In genomic region chr13:26221721-26222522, GRCh38 we compare ENCODE assay signal across 8 cellular contexts. TPM values are rescaled to one million over a fixed set of nuclear protein-coding genes. Genes with fewer than 3 reads are reported as not detected.
DNase-seq lines count a peak whose midpoint lies in the region; ATAC-seq and TF ChIP-seq lines count a peak whose summit lies in the region.

Gene RNF6, minus strand, starts transcription at chr13:26222314. Its CDS starts 2,665 bp downstream, at chr13:26219649.

- H3K27ac ChIP-seq in VCaP (peak within 1 kb of the TSS; percentile 96), breast epithelium (peak within 1 kb of the TSS; percentile 93 to 96), skeletal muscle tissue (ENCODE audit: low read depth, low read length) (peak within 1 kb of the TSS; percentile 94)

- no peaks in the 10 kb centered on the region for H3K9me3 ChIP-seq in breast epithelium
- H3K9me3 ChIP-seq in iPS-18c (ENCODE audit: control insufficient read depth, insufficient read depth, low read length), result no peaks in the 10 kb centered on the region
- H3K9me3 ChIP-seq in skeletal muscle tissue (ENCODE audit: control insufficient read depth in 3 of 3, low read length in 3 of 3), result no peaks in the 10 kb centered on the region

- H3K27me3 ChIP-seq in breast epithelium, result peaks cover 0 to 4% of the 10 kb centered on the region in 2 donors
- H3K27me3 ChIP-seq in skeletal muscle tissue (ENCODE audit: control insufficient read depth in 3 of 3, insufficient read depth in 3 of 3, low read length in 3 of 3), result no peaks in the 10 kb centered on the region

- DNase-seq in ACHN, result peak; percentile 96
- DNase-seq in NCI-H2196 treated with DMSO at 0.1 percent for 48 hours (lab: John Stamatoyannopoulos, UW; ENCODE audit: unreplicated experiment), result peak; percentile 73
- peak; percentile 90 to 95 for DNase-seq in breast epithelium (ENCODE audit: low spot score in 2 of 2)

- ATAC-seq in GM18870 (IDR thresholded peaks at IDR 0.05; ENCODE audit: unreplicated experiment), result peak; percentile 95
- ATAC-seq in HG03135 (IDR thresholded peaks at IDR 0.05; ENCODE audit: unreplicated experiment), result peak; percentile 97

- H3K36me3 ChIP-seq in breast epithelium (peaks cover 5% of the 10 kb centered on the region), skeletal muscle tissue (ENCODE audit: control insufficient read depth in 3 of 3, insufficient read depth in 3 of 3, low read length in 3 of 3) (peaks cover 20 to 23% (median 22%) of the 10 kb centered on the region in 3 donors)

- peak within 1 kb of the TSS; percentile 83 to 97 (median 86) for H3K4me3 ChIP-seq in breast epithelium
- peak within 1 kb of the TSS; percentile 93 for H3K4me3 ChIP-seq in iPS-18c (ENCODE audit: insufficient read depth, low read depth, low read length)
- peak within 1 kb of the TSS; percentile 96 to 98 (median 96) for H3K4me3 ChIP-seq in skeletal muscle tissue (ENCODE audit: low read length in 3 of 3)

- H3K4me1 ChIP-seq in breast epithelium, result peaks cover 0 to 16% of the 10 kb centered on the region in 2 donors
- H3K4me1 ChIP-seq in skeletal muscle tissue (ENCODE audit: control insufficient read depth in 3 of 3, insufficient read depth in 3 of 3, low read length in 3 of 3), result peaks cover 12 to 19% (median 14%) of the 10 kb centered on the region in 3 donors

- intact Hi-C loops in breast epithelium (cut with DNase I; ENCODE audit: low total_unique reads), result no loop called here

- no peak for TF ChIP-seq CTCF in VCaP (conservative IDR thresholded peaks at IDR 0.05)
- TF ChIP-seq CTCF in breast epithelium (IDR thresholded peaks at IDR 0.05), result no peak

- peak within 1 kb of the TSS; percentile 97 to 99 (median 98) for H3K9ac ChIP-seq in skeletal muscle tissue (ENCODE audit: low read depth in 1 of 3, low read length in 3 of 3)

- TF ChIP-seq POLR2A in breast epithelium (IDR thresholded peaks at IDR 0.05), result no peak

- in situ Hi-C loops in ACHN (cut with HindIII; ENCODE audit: low pct_ligation_motif_present, low pct_unique_long_range_greater_than_20kb, low sequenced_read_pairs), result no loop called here

RNA-seq across cellular contexts. Expression of gene RNF6, which starts in this region (rescaled TPM):
- total RNA-seq in breast epithelium (10 to 100 TPM; 21.0 to 31.5 (median 27.7) TPM), skeletal muscle tissue (14.1 TPM)

Comparison
In these comparisons a context has a peak if more than half of its experiments do, and no peak if none do; other contexts are left out.
1. Peak in every context shown above with its lines: DNase-seq, ATAC-seq, H3K4me3 ChIP-seq and H3K27ac ChIP-seq.